9 cellular contexts compared by ENCODE assay signal in the genomic region with DNA sequence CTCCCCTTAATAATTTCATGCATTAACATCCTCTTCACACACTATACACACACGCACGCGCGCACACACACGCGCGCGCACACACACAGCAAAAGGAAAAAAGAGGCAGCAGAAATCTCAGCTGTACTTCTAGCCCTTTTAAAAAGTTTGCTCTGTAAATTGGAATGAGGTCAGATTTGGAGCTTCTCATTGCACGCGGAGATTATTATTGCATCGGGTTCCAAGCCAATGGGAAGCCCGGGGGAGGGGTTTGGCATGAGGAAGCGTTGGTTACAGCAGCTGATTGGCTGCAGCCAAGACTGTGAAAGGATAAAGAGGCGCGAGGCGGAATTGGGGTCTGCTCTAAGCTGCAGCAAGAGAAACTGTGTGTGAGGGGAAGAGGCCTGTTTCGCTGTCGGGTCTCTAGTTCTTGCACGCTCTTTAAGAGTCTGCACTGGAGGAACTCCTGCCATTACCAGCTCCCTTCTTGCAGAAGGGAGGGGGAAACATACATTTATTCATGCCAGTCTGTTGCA. TPM values are rescaled to one million over a fixed set of nuclear protein-coding genes. Genes with fewer than 3 reads are reported as not detected.
A peak's percentile ranks its signal among the peaks of the same experiment; 100 is the strongest.
DNase-seq lines count a peak whose midpoint lies in the region; ATAC-seq, FAIRE-seq and TF ChIP-seq lines count a peak whose summit lies in the region.
"Had no signal": no experiment of that assay in that cellular context is flagged by ENCODE, and none has a peak within 500 bp of the region (broad histone marks: within the 10 kb centered on the region; RNA-seq: fewer than 3 reads in every experiment).

SOX4 (plus strand) TSS at position 340 of the 515 bp plus-strand sequence. CDS start 784 bp downstream, outside the sequence.

- peaks cover 20% of the 10 kb centered on the region for H3K36me3 Mint-ChIP-seq in astrocyte (ENCODE audit: low read depth, unreplicated experiment)

- peak within 1 kb of the TSS; percentile 98 for H3K9ac ChIP-seq in astrocyte (ENCODE audit: low read length)
- peak within 1 kb of the TSS; percentile 71 for H3K9ac ChIP-seq in parathyroid adenoma

- H3K4me3 Mint-ChIP-seq in astrocyte (ENCODE audit: unreplicated experiment), result no peak within 1 kb of the TSS

- H3K36me3 ChIP-seq in astrocyte (ENCODE audit: insufficient read depth, low read length) (peaks cover 3% of the 10 kb centered on the region), left ventricle myocardium inferior (no peaks in the 10 kb centered on the region), parathyroid adenoma (ENCODE audit: control insufficient read depth, insufficient read depth, low read length) (no peaks in the 10 kb centered on the region)

- peak; percentile 82 for DNase-seq in activated effector memory CD4-positive, alpha-beta T cell treated with anti-CD3 and anti-CD28 coated beads, Interleukin-2, amount 50 U/mL, for 16 hours
- no peak for DNase-seq in activated effector memory CD4-positive, alpha-beta T cell treated with Interleukin-2 at 50 U/mL for 16 hours
- DNase-seq in NCI-H1105 treated with DMSO at 0.1 percent for 48 hours (lab: John Stamatoyannopoulos, UW), result peak; percentile 100
- peak; percentile 95 for DNase-seq in astrocyte (ENCODE audit: low read depth)
- DNase-seq in left ventricle myocardium inferior, result peak; percentile 93

- peaks cover 11% of the 10 kb centered on the region for H3K4me1 ChIP-seq in astrocyte (ENCODE audit: insufficient read depth, low read length)
- peaks cover 51% of the 10 kb centered on the region for H3K4me1 ChIP-seq in left ventricle myocardium inferior
- H3K4me1 ChIP-seq in parathyroid adenoma, result no peaks in the 10 kb centered on the region

- peak within 1 kb of the TSS; percentile 90 for H3K4me2 ChIP-seq in astrocyte (ENCODE audit: low read length)
- peak within 1 kb of the TSS; percentile 73 for H3K4me2 ChIP-seq in parathyroid adenoma (ENCODE audit: low read length)

- peaks cover 8% of the 10 kb centered on the region for H3K4me1 Mint-ChIP-seq in astrocyte (ENCODE audit: low read depth, unreplicated experiment)

- H3K9me3 ChIP-seq in astrocyte (ENCODE audit: insufficient read depth, low read depth, low read length), result no peaks in the 10 kb centered on the region
- no peaks in the 10 kb centered on the region for H3K9me3 ChIP-seq in left ventricle myocardium inferior (replicated peaks)
- H3K9me3 ChIP-seq in parathyroid adenoma (ENCODE audit: control insufficient read depth, low read length), result no peaks in the 10 kb centered on the region

- no peak for FAIRE-seq in astrocyte (lab: Jason Lieb, UNC)
- FAIRE-seq: G401.6 had no signal

- ATAC-seq in HG02840 (IDR thresholded peaks at IDR 0.05; ENCODE audit: low FRiP score, unreplicated experiment) (peak; percentile 63), SK-N-SH treated with all-trans-retinoic acid at 6 μM for 48 hours (peak; percentile 77)

- H2AFZ ChIP-seq in astrocyte (ENCODE audit: low read depth, low read length) (peak within 1 kb of the TSS; percentile 79), parathyroid adenoma (peak within 1 kb of the TSS; percentile 99)

- no peaks in the 10 kb centered on the region for H3K9me3 Mint-ChIP-seq in astrocyte (ENCODE audit: unreplicated experiment)

- H3K27me3 ChIP-seq in astrocyte (ENCODE audit: insufficient read depth, low read length), result no peaks in the 10 kb centered on the region
- H3K27me3 ChIP-seq in left ventricle myocardium inferior (ENCODE audit: low read depth), result no peaks in the 10 kb centered on the region
- no peaks in the 10 kb centered on the region for H3K27me3 ChIP-seq in parathyroid adenoma (ENCODE audit: control insufficient read depth, insufficient read depth, low read length)

- H3K79me2 ChIP-seq in astrocyte (ENCODE audit: insufficient read depth, low read length) (peaks cover 47% of the 10 kb centered on the region), parathyroid adenoma (no peaks in the 10 kb centered on the region)

- TF ChIP-seq CTCF in astrocyte (IDR thresholded peaks at IDR 0.05; ENCODE audit: insufficient read depth, low read depth, low read length) (no peak), left ventricle myocardium inferior (IDR thresholded peaks at IDR 0.05; ENCODE audit: borderline replicate concordance) (no peak), parathyroid adenoma (IDR thresholded peaks at IDR 0.05) (no peak)

- peak within 1 kb of the TSS; percentile 95 for H3K27ac Mint-ChIP-seq in astrocyte (ENCODE audit: unreplicated experiment)

- H3K4me3 ChIP-seq in astrocyte (ENCODE audit: insufficient read depth, low read depth, low read length) (peak within 1 kb of the TSS; percentile 95), left ventricle myocardium inferior (peak within 1 kb of the TSS; percentile 85), parathyroid adenoma (ENCODE audit: low read depth, low read length) (peak within 1 kb of the TSS; percentile 63)

- peaks cover 38% of the 10 kb centered on the region for H4K20me1 ChIP-seq in astrocyte (ENCODE audit: insufficient read depth, low read length)

- intact Hi-C loops in left ventricle myocardium inferior (cut with micrococcal nuclease), result loop anchor here (5.0 to 10.0 kb wide), 2 partner anchors 551 to 1031 kb away; no protein-coding TSS in a partner anchor

- H3K27ac ChIP-seq in astrocyte (ENCODE audit: low read depth, low read length) (peak within 1 kb of the TSS; percentile 93), left ventricle myocardium inferior (replicated peaks) (peak within 1 kb of the TSS; percentile 93), parathyroid adenoma (peak within 1 kb of the TSS; percentile 94)

- H3K27me3 Mint-ChIP-seq in astrocyte (ENCODE audit: low read depth, unreplicated experiment), result no peaks in the 10 kb centered on the region

TF ChIP-seq in SK-N-SH treated with all-trans-retinoic acid at 6 μM for 48 hours, 23 proteins besides CTCF, POLR2A, EP300 and RAD21 (continues in another document):
- TF ChIP-seq ZC3H10 (CRISPR knock-in tag; IDR thresholded peaks at IDR 0.05) (no peak), SNAI2 (CRISPR knock-in tag; IDR thresholded peaks at IDR 0.05) (no peak), RARB (CRISPR knock-in tag; IDR thresholded peaks at IDR 0.05) (no peak), ZFP30 (CRISPR knock-in tag; IDR thresholded peaks at IDR 0.05) (no peak), CSDC2 (CRISPR knock-in tag; IDR thresholded peaks at IDR 0.05) (no peak), ISL1 (CRISPR knock-in tag; IDR thresholded peaks at IDR 0.05) (no peak), ESRRG (CRISPR knock-in tag; IDR thresholded peaks at IDR 0.05) (0 out of 2 replicates have a peak, but pooled peaks have one; percentile 50), ZNF70 (CRISPR knock-in tag; IDR thresholded peaks at IDR 0.05) (no peak), TCF4 (CRISPR knock-in tag; IDR thresholded peaks at IDR 0.05; ENCODE audit: borderline replicate concordance) (0 out of 2 replicates have a peak, but pooled peaks have one; percentile 9), ARNTL (CRISPR knock-in tag; IDR thresholded peaks at IDR 0.05; ENCODE audit: borderline replicate concordance, low read depth) (no peak), ZNF565 (CRISPR knock-in tag; conservative IDR thresholded peaks at IDR 0.05; ENCODE audit: low read depth) (no peak), PPARA (CRISPR knock-in tag; IDR thresholded peaks at IDR 0.05; ENCODE audit: borderline replicate concordance) (no peak)
- TF ChIP-seq, protein P1, sequence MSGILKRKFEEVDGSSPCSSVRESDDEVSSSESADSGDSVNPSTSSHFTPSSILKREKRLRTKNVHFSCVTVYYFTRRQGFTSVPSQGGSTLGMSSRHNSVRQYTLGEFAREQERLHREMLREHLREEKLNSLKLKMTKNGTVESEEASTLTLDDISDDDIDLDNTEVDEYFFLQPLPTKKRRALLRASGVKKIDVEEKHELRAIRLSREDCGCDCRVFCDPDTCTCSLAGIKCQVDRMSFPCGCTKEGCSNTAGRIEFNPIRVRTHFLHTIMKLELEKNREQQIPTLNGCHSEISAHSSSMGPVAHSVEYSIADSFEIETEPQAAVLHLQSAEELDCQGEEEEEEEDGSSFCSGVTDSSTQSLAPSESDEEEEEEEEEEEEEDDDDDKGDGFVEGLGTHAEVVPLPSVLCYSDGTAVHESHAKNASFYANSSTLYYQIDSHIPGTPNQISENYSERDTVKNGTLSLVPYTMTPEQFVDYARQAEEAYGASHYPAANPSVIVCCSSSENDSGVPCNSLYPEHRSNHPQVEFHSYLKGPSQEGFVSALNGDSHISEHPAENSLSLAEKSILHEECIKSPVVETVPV (CRISPR knock-in tag; IDR thresholded peaks at IDR 0.05), result 0 out of 2 replicates have a peak, but pooled peaks have one; percentile 77
- TF ChIP-seq, protein P2, sequence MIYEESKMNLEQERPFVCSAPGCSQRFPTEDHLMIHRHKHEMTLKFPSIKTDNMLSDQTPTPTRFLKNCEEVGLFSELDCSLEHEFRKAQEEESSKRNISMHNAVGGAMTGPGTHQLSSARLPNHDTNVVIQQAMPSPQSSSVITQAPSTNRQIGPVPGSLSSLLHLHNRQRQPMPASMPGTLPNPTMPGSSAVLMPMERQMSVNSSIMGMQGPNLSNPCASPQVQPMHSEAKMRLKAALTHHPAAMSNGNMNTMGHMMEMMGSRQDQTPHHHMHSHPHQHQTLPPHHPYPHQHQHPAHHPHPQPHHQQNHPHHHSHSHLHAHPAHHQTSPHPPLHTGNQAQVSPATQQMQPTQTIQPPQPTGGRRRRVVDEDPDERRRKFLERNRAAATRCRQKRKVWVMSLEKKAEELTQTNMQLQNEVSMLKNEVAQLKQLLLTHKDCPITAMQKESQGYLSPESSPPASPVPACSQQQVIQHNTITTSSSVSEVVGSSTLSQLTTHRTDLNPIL (CRISPR knock-in tag; IDR thresholded peaks at IDR 0.05; ENCODE audit: low read depth), result no peak
- TF ChIP-seq, protein P3, sequence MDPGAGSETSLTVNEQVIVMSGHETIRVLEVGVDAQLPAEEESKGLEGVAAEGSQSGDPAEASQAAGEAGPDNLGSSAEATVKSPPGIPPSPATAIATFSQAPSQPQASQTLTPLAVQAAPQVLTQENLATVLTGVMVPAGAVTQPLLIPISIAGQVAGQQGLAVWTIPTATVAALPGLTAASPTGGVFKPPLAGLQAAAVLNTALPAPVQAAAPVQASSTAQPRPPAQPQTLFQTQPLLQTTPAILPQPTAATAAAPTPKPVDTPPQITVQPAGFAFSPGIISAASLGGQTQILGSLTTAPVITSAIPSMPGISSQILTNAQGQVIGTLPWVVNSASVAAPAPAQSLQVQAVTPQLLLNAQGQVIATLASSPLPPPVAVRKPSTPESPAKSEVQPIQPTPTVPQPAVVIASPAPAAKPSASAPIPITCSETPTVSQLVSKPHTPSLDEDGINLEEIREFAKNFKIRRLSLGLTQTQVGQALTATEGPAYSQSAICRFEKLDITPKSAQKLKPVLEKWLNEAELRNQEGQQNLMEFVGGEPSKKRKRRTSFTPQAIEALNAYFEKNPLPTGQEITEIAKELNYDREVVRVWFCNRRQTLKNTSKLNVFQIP (CRISPR knock-in tag; IDR thresholded peaks at IDR 0.05; ENCODE audit: borderline replicate concordance, low read depth), result no peak

RNA-seq across cellular contexts. Expression of gene SOX4, which starts in this region (rescaled TPM):
- total RNA-seq in astrocyte (94.9 and 108 TPM in 2 replicates), left ventricle myocardium inferior (3.8 TPM)

Comparison
In these comparisons a context has a peak if more than half of its experiments do, and no peak if none do; other contexts are left out.
1. RNA of gene SOX4 (total RNA-seq): 94.9 to 108 TPM in astrocyte; 3.8 TPM in left ventricle myocardium inferior (single experiment); every median in the first group is over 10 times any median in the second.
2. Peak in every context shown above with its lines, with median percentiles within 50 percentile points of each other: H3K27ac ChIP-seq and H3K4me3 ChIP-seq.